ENCODE assay signal across 8 cellular contexts in the genomic region with DNA sequence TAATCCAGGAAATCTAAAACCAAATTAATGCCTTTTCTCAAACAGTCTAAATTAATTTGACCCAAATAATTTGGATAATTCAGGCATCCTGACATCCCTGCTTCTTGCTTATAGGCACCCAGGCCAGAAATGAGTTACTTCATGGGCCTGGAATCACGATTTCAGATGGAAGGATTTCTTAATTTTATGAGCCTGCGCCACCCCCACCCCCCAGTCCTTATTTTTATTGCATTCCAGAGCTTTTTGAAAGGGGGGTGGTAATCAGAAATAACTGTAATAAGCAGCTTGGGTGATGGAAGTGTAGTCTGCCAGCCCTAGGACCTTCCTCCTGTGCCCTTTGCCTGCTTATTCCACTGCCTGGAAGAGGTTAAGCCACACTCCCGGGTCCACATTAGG. TPM values are rescaled to one million over a fixed set of nuclear protein-coding genes. Genes with fewer than 3 reads are reported as not detected.
DNase-seq lines count a peak whose midpoint lies in the region; ATAC-seq lines count a peak whose summit lies in the region.

No MANE protein-coding gene starts in this region.

- H3K27me3 Mint-ChIP-seq in T-helper 1 cell treated with Interleukin-12 subunit alpha and Interleukin-12 subunit beta and Interleukin-4 antibody, amounts not matched to agents 30 μg/mL and 1 μg/mL, for 36 hours (ENCODE audit: low read depth) = no peaks in the 10 kb centered on the region
- no peaks in the 10 kb centered on the region for H3K27me3 Mint-ChIP-seq in activated naive CD8-positive, alpha-beta T cell treated with anti-CD3 and anti-CD28 coated beads, Interleukin-2, amount 10 ng/mL, durations not matched to agents 7 days and 5 days

- H3K4me3 Mint-ChIP-seq in T-helper 1 cell treated with Interleukin-12 subunit alpha and Interleukin-12 subunit beta and Interleukin-4 antibody, amounts not matched to agents 30 μg/mL and 1 μg/mL, for 36 hours = peak overlapping the region; percentile 99
- H3K4me3 Mint-ChIP-seq in activated naive CD8-positive, alpha-beta T cell treated with anti-CD3 and anti-CD28 coated beads, Interleukin-2, amount 10 ng/mL, durations not matched to agents 7 days and 5 days = peak overlapping the region; percentile 92

- H3K4me3 ChIP-seq in subcutaneous abdominal adipose tissue (ENCODE audit: low read depth in 1 of 5, low read length in 5 of 5) = peak overlapping the region; percentile 87 to 97 (median 94)

- no peaks in the 10 kb centered on the region for H3K9me3 ChIP-seq in subcutaneous abdominal adipose tissue (ENCODE audit: control insufficient read depth in 5 of 5, low read length in 5 of 5)

- peak overlapping the region; percentile 73 to 98 (median 93) for H3K9ac ChIP-seq in subcutaneous abdominal adipose tissue (ENCODE audit: low read length in 5 of 5)

- no peak for DNase-seq in T-helper 1 cell
- no peak for DNase-seq in activated naive CD8-positive, alpha-beta T cell treated with anti-CD3 and anti-CD28 coated beads, Interleukin-2, amount 10 ng/mL, durations not matched to agents 7 days and 5 days
- peak; percentile 26 for DNase-seq in iris pigment epithelial cell (ENCODE audit: low read depth)

- peaks cover 25% of the 10 kb centered on the region for H3K36me3 Mint-ChIP-seq in T-helper 1 cell treated with Interleukin-12 subunit alpha and Interleukin-12 subunit beta and Interleukin-4 antibody, amounts not matched to agents 30 μg/mL and 1 μg/mL, for 36 hours (ENCODE audit: low read depth)
- peaks cover 17% of the 10 kb centered on the region for H3K36me3 Mint-ChIP-seq in activated naive CD8-positive, alpha-beta T cell treated with anti-CD3 and anti-CD28 coated beads, Interleukin-2, amount 10 ng/mL, durations not matched to agents 7 days and 5 days

- ATAC-seq in activated naive CD8-positive, alpha-beta T cell treated with anti-CD3 and anti-CD28 coated beads, Interleukin-2, amount 10 ng/mL, durations not matched to agents 7 days and 5 days (ENCODE audit: low read depth) = no peak
- no peak for ATAC-seq in HG02884 (IDR thresholded peaks at IDR 0.05; ENCODE audit: unreplicated experiment)
- ATAC-seq in HG03571 (IDR thresholded peaks at IDR 0.05; ENCODE audit: unreplicated experiment) = no peak
- no peak for ATAC-seq in GM19035 (IDR thresholded peaks at IDR 0.05; ENCODE audit: unreplicated experiment)

- H3K27ac ChIP-seq in subcutaneous abdominal adipose tissue (ENCODE audit: low read depth, low read length) = peak overlapping the region; percentile 94

- POLR2A ChIA-PET in activated naive CD8-positive, alpha-beta T cell treated with anti-CD3 and anti-CD28 coated beads, Interleukin-2, amount 10 ng/mL, durations not matched to agents 7 days and 5 days (lab: Charles Lee) = no interaction called here

- peaks cover 17 to 71% (median 71%) of the 10 kb centered on the region in 5 donors for H3K4me1 ChIP-seq in subcutaneous abdominal adipose tissue (ENCODE audit: control insufficient read depth in 5 of 5, insufficient read depth in 5 of 5, low read length in 5 of 5)

- peaks cover 28% of the 10 kb centered on the region for H3K4me1 Mint-ChIP-seq in T-helper 1 cell treated with Interleukin-12 subunit alpha and Interleukin-12 subunit beta and Interleukin-4 antibody, amounts not matched to agents 30 μg/mL and 1 μg/mL, for 36 hours (ENCODE audit: low read depth)
- peaks cover 20% of the 10 kb centered on the region for H3K4me1 Mint-ChIP-seq in activated naive CD8-positive, alpha-beta T cell treated with anti-CD3 and anti-CD28 coated beads, Interleukin-2, amount 10 ng/mL, durations not matched to agents 7 days and 5 days

- H3K27me3 ChIP-seq in subcutaneous abdominal adipose tissue (ENCODE audit: control insufficient read depth in 5 of 5, insufficient read depth in 4 of 5, low read length in 5 of 5) = no peaks in the 10 kb centered on the region

- H3K9me3 Mint-ChIP-seq in T-helper 1 cell treated with Interleukin-12 subunit alpha and Interleukin-12 subunit beta and Interleukin-4 antibody, amounts not matched to agents 30 μg/mL and 1 μg/mL, for 36 hours = no peaks in the 10 kb centered on the region
- H3K9me3 Mint-ChIP-seq in activated naive CD8-positive, alpha-beta T cell treated with anti-CD3 and anti-CD28 coated beads, Interleukin-2, amount 10 ng/mL, durations not matched to agents 7 days and 5 days = no peaks in the 10 kb centered on the region

- peak overlapping the region; percentile 92 for H3K27ac Mint-ChIP-seq in T-helper 1 cell treated with Interleukin-12 subunit alpha and Interleukin-12 subunit beta and Interleukin-4 antibody, amounts not matched to agents 30 μg/mL and 1 μg/mL, for 36 hours
- H3K27ac Mint-ChIP-seq in activated naive CD8-positive, alpha-beta T cell treated with anti-CD3 and anti-CD28 coated beads, Interleukin-2, amount 10 ng/mL, durations not matched to agents 7 days and 5 days = peak overlapping the region; percentile 81

- H3K36me3 ChIP-seq in subcutaneous abdominal adipose tissue (ENCODE audit: control insufficient read depth in 5 of 5, insufficient read depth in 5 of 5, low read length in 5 of 5) = peaks cover 2 to 53% (median 50%) of the 10 kb centered on the region in 5 donors

RNA-seq across cellular contexts. Expression of gene AP2M1, which starts 1.3 kb away (rescaled TPM):
- 100 to 1,000 TPM; 210 to 213 TPM for total RNA-seq in activated naive CD8-positive, alpha-beta T cell treated with anti-CD3 and anti-CD28 coated beads, Interleukin-2, amount 10 ng/mL, durations not matched to agents 7 days and 5 days

RNA-seq across cellular contexts. Expression of gene ABCF3, which starts 10.0 kb away (rescaled TPM):
- 10 to 100 TPM; 68.6 to 76.3 TPM for total RNA-seq in activated naive CD8-positive, alpha-beta T cell treated with anti-CD3 and anti-CD28 coated beads, Interleukin-2, amount 10 ng/mL, durations not matched to agents 7 days and 5 days

RNA-seq across cellular contexts. Expression of gene DVL3, which starts 20.8 kb away (rescaled TPM):
- 10 to 100 TPM; 39.9 to 41.0 TPM for total RNA-seq in activated naive CD8-positive, alpha-beta T cell treated with anti-CD3 and anti-CD28 coated beads, Interleukin-2, amount 10 ng/mL, durations not matched to agents 7 days and 5 days

RNA-seq across cellular contexts. Expression of gene EIF2B5, which starts 40.8 kb away (rescaled TPM):
- 10 to 100 TPM; 54.7 to 61.8 TPM for total RNA-seq in activated naive CD8-positive, alpha-beta T cell treated with anti-CD3 and anti-CD28 coated beads, Interleukin-2, amount 10 ng/mL, durations not matched to agents 7 days and 5 days

RNA-seq across cellular contexts. Expression of gene VWA5B2, which starts 53.4 kb away (rescaled TPM):
- under 1 TPM in 1 of 2 experiments, not detected in 1; 0.25 TPM for total RNA-seq in activated naive CD8-positive, alpha-beta T cell treated with anti-CD3 and anti-CD28 coated beads, Interleukin-2, amount 10 ng/mL, durations not matched to agents 7 days and 5 days
